Comparison of ENCODE assay signal across 2 cellular contexts in genomic region chr11:86335131-86335768, GRCh38.
TF ChIP-seq lines count a peak whose summit lies in the region.

No MANE protein-coding gene starts in this region.

TF ChIP-seq in GM23338, 12 proteins besides CTCF, POLR2A, EP300 and RAD21 (continued from another document):
- TF ChIP-seq, protein P1, sequence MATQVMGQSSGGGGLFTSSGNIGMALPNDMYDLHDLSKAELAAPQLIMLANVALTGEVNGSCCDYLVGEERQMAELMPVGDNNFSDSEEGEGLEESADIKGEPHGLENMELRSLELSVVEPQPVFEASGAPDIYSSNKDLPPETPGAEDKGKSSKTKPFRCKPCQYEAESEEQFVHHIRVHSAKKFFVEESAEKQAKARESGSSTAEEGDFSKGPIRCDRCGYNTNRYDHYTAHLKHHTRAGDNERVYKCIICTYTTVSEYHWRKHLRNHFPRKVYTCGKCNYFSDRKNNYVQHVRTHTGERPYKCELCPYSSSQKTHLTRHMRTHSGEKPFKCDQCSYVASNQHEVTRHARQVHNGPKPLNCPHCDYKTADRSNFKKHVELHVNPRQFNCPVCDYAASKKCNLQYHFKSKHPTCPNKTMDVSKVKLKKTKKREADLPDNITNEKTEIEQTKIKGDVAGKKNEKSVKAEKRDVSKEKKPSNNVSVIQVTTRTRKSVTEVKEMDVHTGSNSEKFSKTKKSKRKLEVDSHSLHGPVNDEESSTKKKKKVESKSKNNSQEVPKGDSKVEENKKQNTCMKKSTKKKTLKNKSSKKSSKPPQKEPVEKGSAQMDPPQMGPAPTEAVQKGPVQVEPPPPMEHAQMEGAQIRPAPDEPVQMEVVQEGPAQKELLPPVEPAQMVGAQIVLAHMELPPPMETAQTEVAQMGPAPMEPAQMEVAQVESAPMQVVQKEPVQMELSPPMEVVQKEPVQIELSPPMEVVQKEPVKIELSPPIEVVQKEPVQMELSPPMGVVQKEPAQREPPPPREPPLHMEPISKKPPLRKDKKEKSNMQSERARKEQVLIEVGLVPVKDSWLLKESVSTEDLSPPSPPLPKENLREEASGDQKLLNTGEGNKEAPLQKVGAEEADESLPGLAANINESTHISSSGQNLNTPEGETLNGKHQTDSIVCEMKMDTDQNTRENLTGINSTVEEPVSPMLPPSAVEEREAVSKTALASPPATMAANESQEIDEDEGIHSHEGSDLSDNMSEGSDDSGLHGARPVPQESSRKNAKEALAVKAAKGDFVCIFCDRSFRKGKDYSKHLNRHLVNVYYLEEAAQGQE (IDR thresholded peaks at IDR 0.05; ENCODE audit: unreplicated experiment): no peak
- TF ChIP-seq, protein P2, sequence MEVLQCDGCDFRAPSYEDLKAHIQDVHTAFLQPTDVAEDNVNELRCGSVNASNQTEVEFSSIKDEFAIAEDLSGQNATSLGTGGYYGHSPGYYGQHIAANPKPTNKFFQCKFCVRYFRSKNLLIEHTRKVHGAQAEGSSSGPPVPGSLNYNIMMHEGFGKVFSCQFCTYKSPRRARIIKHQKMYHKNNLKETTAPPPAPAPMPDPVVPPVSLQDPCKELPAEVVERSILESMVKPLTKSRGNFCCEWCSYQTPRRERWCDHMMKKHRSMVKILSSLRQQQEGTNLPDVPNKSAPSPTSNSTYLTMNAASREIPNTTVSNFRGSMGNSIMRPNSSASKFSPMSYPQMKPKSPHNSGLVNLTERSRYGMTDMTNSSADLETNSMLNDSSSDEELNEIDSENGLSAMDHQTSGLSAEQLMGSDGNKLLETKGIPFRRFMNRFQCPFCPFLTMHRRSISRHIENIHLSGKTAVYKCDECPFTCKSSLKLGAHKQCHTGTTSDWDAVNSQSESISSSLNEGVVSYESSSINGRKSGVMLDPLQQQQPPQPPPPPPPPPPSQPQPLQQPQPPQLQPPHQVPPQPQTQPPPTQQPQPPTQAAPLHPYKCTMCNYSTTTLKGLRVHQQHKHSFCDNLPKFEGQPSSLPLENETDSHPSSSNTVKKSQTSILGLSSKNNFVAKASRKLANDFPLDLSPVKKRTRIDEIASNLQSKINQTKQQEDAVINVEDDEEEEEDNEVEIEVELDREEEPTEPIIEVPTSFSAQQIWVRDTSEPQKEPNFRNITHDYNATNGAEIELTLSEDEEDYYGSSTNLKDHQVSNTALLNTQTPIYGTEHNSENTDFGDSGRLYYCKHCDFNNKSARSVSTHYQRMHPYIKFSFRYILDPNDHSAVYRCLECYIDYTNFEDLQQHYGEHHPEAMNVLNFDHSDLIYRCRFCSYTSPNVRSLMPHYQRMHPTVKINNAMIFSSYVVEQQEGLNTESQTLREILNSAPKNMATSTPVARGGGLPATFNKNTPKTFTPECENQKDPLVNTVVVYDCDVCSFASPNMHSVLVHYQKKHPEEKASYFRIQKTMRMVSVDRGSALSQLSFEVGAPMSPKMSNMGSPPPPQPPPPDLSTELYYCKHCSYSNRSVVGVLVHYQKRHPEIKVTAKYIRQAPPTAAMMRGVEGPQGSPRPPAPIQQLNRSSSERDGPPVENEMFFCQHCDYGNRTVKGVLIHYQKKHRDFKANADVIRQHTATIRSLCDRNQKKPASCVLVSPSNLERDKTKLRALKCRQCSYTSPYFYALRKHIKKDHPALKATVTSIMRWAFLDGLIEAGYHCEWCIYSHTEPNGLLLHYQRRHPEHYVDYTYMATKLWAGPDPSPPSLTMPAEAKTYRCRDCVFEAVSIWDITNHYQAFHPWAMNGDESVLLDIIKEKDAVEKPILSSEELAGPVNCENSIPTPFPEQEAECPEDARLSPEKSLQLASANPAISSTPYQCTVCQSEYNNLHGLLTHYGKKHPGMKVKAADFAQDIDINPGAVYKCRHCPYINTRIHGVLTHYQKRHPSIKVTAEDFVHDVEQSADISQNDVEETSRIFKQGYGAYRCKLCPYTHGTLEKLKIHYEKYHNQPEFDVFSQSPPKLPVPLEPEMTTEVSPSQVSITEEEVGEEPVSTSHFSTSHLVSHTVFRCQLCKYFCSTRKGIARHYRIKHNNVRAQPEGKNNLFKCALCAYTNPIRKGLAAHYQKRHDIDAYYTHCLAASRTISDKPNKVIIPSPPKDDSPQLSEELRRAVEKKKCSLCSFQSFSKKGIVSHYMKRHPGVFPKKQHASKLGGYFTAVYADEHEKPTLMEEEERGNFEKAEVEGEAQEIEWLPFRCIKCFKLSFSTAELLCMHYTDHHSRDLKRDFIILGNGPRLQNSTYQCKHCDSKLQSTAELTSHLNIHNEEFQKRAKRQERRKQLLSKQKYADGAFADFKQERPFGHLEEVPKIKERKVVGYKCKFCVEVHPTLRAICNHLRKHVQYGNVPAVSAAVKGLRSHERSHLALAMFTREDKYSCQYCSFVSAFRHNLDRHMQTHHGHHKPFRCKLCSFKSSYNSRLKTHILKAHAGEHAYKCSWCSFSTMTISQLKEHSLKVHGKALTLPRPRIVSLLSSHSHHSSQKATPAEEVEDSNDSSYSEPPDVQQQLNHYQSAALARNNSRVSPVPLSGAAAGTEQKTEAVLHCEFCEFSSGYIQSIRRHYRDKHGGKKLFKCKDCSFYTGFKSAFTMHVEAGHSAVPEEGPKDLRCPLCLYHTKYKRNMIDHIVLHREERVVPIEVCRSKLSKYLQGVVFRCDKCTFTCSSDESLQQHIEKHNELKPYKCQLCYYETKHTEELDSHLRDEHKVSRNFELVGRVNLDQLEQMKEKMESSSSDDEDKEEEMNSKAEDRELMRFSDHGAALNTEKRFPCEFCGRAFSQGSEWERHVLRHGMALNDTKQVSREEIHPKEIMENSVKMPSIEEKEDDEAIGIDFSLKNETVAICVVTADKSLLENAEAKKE (CRISPR knock-in tag; IDR thresholded peaks at IDR 0.05): no peak
- TF ChIP-seq POLR2AphosphoS5 (IDR thresholded peaks at IDR 0.05; ENCODE audit: low read depth): no peak
- TF ChIP-seq, protein P3, sequence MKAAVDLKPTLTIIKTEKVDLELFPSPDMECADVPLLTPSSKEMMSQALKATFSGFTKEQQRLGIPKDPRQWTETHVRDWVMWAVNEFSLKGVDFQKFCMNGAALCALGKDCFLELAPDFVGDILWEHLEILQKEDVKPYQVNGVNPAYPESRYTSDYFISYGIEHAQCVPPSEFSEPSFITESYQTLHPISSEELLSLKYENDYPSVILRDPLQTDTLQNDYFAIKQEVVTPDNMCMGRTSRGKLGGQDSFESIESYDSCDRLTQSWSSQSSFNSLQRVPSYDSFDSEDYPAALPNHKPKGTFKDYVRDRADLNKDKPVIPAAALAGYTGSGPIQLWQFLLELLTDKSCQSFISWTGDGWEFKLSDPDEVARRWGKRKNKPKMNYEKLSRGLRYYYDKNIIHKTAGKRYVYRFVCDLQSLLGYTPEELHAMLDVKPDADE (IDR thresholded peaks at IDR 0.05): no peak
- TF ChIP-seq NANOG (IDR thresholded peaks at IDR 0.05; ENCODE audit: borderline replicate concordance): no peak
- no peak for TF ChIP-seq STAT1 (IDR thresholded peaks at IDR 0.05; ENCODE audit: unreplicated experiment)
- TF ChIP-seq ZNF114 (CRISPR knock-in tag; IDR thresholded peaks at IDR 0.05): no peak
- no peak for TF ChIP-seq EZH2 (IDR thresholded peaks at IDR 0.05; ENCODE audit: low read depth, unreplicated experiment)
- no peak for TF ChIP-seq ZNF331 (CRISPR knock-in tag; IDR thresholded peaks at IDR 0.05; ENCODE audit: low read depth)
- no peak for TF ChIP-seq EZH2phosphoT487 (IDR thresholded peaks at IDR 0.05; ENCODE audit: unreplicated experiment)
- no peak for TF ChIP-seq JUNB (IDR thresholded peaks at IDR 0.05; ENCODE audit: unreplicated experiment)

TF ChIP-seq in WTC11, 78 proteins besides CTCF, POLR2A, EP300 and RAD21 (continued from another document):
- TF ChIP-seq MLX (CRISPR knock-in tag; IDR thresholded peaks at IDR 0.05): no peak
